In the genomic region with DNA sequence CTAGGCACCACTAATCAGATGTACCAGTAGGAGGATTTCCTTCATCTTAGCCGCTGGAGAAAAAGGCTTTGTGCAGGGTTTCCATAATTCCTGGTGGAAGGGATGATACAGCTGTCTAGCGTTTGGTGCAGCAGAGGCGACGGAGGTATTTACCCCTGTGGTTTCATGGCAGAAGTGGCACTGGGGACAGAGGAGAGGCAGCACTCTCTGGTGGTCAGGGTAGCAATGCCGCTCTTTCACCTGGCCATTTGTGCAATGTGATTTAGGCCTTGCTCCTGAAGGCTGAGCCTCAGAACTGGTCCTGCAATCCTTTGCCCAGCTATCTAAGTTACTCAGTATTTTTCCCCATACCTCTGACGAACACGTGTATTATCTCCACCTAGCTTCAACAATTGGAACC, we compare ENCODE assay signal across 19 cellular contexts. TPM values are rescaled to one million over a fixed set of nuclear protein-coding genes. Genes with fewer than 3 reads are reported as not detected.
A peak's percentile ranks its signal among the peaks of the same experiment; 100 is the strongest.
DNase-seq lines count a peak whose midpoint lies in the region; ATAC-seq and TF ChIP-seq lines count a peak whose summit lies in the region.
"Had no signal": no experiment of that assay in that cellular context is flagged by ENCODE, and none has a peak within 500 bp of the region (broad histone marks: within the 10 kb centered on the region; RNA-seq: fewer than 3 reads in every experiment).

No MANE protein-coding gene starts in this region.

- intact Hi-C loops in CD14-positive monocyte (cut with micrococcal nuclease), result no loop called here

- H3K4me3 Mint-ChIP-seq in activated T-cell treated with anti-CD3 and anti-CD28 coated beads, Interleukin-2, amount 50 U/mL, for 4 hours, result no peak overlapping the region
- H3K4me3 Mint-ChIP-seq in CD14-positive monocyte, result no peak overlapping the region
- H3K4me3 Mint-ChIP-seq: CD8-positive, alpha-beta memory T cell had no signal

- H3K4me1 Mint-ChIP-seq in activated T-cell treated with anti-CD3 and anti-CD28 coated beads, Interleukin-2, amount 50 U/mL, for 4 hours (ENCODE audit: low read depth), result no peaks in the 10 kb centered on the region
- H3K4me1 Mint-ChIP-seq in CD14-positive monocyte, result no peaks in the 10 kb centered on the region
- H3K4me1 Mint-ChIP-seq: CD8-positive, alpha-beta memory T cell had no signal

- peak; percentile 35 for TF ChIP-seq CTCF in fibroblast of mammary gland (conservative IDR thresholded peaks at IDR 0.05; ENCODE audit: control insufficient read depth, insufficient read depth, low read depth, low read length)
- TF ChIP-seq CTCF in CD14-positive monocyte (IDR thresholded peaks at IDR 0.05), result no peak

- no peaks in the 10 kb centered on the region for H3K36me3 Mint-ChIP-seq in activated T-cell treated with anti-CD3 and anti-CD28 coated beads, Interleukin-2, amount 50 U/mL, for 4 hours (ENCODE audit: insufficient read depth)
- H3K36me3 Mint-ChIP-seq in CD14-positive monocyte, result no peaks in the 10 kb centered on the region
- H3K36me3 Mint-ChIP-seq: CD8-positive, alpha-beta memory T cell had no signal

- DNase-seq in activated T-cell treated with anti-CD3 and anti-CD28 coated beads, Interleukin-2, amount 50 U/mL, for 4 hours, result peak; percentile 10
- DNase-seq in activated T-cell treated with anti-CD3 and anti-CD28 coated beads for 4 hours (no peak), NCI-H69 (lab: John Stamatoyannopoulos, UW) (peak; percentile 16), fibroblast of mammary gland (ENCODE audit: low read depth) (no peak), GM19238 (ENCODE audit: insufficient read length, low spot score) (no peak), putamen (ENCODE audit: low spot score) (no peak), CD14-positive monocyte (ENCODE audit: low spot score) (no peak)
- DNase-seq: ACHN; BE2C; CD8-positive, alpha-beta memory T cell; EL; KBM-7; NCI-H1048; NCI-H1694 treated with DMSO at 0.1 percent for 48 hours; NCI-H748 treated with DMSO at 0.1 percent for 48 hours; Right ventricle myocardium superior had no signal

- no peak overlapping the region for H3K4me3 ChIP-seq in fibroblast of mammary gland (ENCODE audit: control insufficient read depth, low read depth, low read length)

- ATAC-seq in activated T-cell treated with anti-CD3 and anti-CD28 coated beads, Interleukin-2, amount 50 U/mL, for 4 hours, result no peak
- ATAC-seq in GM18517 (IDR thresholded peaks at IDR 0.05; ENCODE audit: unreplicated experiment), result no peak
- ATAC-seq: Panc1, SK-N-SH treated with all-trans-retinoic acid at 6 μM for 48 hours had no signal

- peaks cover 6% of the 10 kb centered on the region for H3K27me3 Mint-ChIP-seq in activated T-cell treated with anti-CD3 and anti-CD28 coated beads, Interleukin-2, amount 50 U/mL, for 4 hours (ENCODE audit: low read depth)
- peaks cover 0 to 12% (median 7%) of the 10 kb centered on the region in 3 donors for H3K27me3 Mint-ChIP-seq in CD14-positive monocyte (ENCODE audit: low read depth in 3 of 3)

- H3K9me3 Mint-ChIP-seq in activated T-cell treated with anti-CD3 and anti-CD28 coated beads, Interleukin-2, amount 50 U/mL, for 4 hours, result no peaks in the 10 kb centered on the region
- H3K9me3 Mint-ChIP-seq in CD14-positive monocyte, result peaks cover 0 to 2% (median 0%) of the 10 kb centered on the region in 7 donors
- H3K9me3 Mint-ChIP-seq: CD8-positive, alpha-beta memory T cell had no signal

- H3K27ac Mint-ChIP-seq in CD14-positive monocyte, result no peak overlapping the region
- H3K27ac Mint-ChIP-seq: CD8-positive, alpha-beta memory T cell had no signal

RNA-seq across cellular contexts. Expression of a gene that starts 47.1 kb away (rescaled TPM):
- total RNA-seq in activated T-cell treated with anti-CD3 and anti-CD28 coated beads, Interleukin-2, amount 50 U/mL, for 4 hours, result 10 to 100 TPM; 55.6 to 66.3 (median 56.3) TPM
- polyA plus RNA-seq in CD14-positive monocyte, result 100 to 1,000 TPM; 136 to 189 TPM

Comparison
In these comparisons a context has a peak if more than half of its experiments do, and no peak if none do; other contexts are left out.
1. DNase-seq: peak in activated T-cell treated with anti-CD3 and anti-CD28 coated beads, Interleukin-2, amount 50 U/mL, for 4 hours (single experiment) and NCI-H69 (single experiment); none in activated T-cell treated with anti-CD3 and anti-CD28 coated beads for 4 hours (single experiment), fibroblast of mammary gland (single experiment), GM19238 (single experiment), putamen (single experiment) and CD14-positive monocyte (single experiment).